26 cellular contexts compared by ENCODE assay signal in genomic region chr12:88127855-88128254, GRCh38.
"Had no signal": no experiment of that assay in that cellular context is flagged by ENCODE, and none has a peak within 500 bp of the region (broad histone marks: within the 10 kb centered on the region; RNA-seq: fewer than 3 reads in every experiment).

No MANE protein-coding gene starts in this region.

- H3K27me3 ChIP-seq: colonic mucosa, dorsolateral prefrontal cortex, esophagus muscularis mucosa, esophagus squamous epithelium, foreskin keratinocyte, gastrocnemius medialis, gastroesophageal sphincter, heart left ventricle, heart right ventricle had no signal

- DNase-seq: colonic mucosa; cortex of kidney; dermis blood vessel endothelial cell; dorsolateral prefrontal cortex; effector CD4-positive, alpha-beta T cell; effector CD8-positive, alpha-beta T cell; effector memory CD4-positive, alpha-beta T cell; effector memory CD8-positive, alpha-beta T cell; endodermal cell; erythroblast; esophagus squamous epithelium; foreskin fibroblast; foreskin keratinocyte; foreskin melanocyte; gastrocnemius medialis; glutamatergic neuron; head of caudate nucleus; heart left ventricle; heart right ventricle had no signal

- H3K27ac ChIP-seq: colonic mucosa, coronary artery, dorsolateral prefrontal cortex, epithelial cell of prostate, esophagus muscularis mucosa, esophagus squamous epithelium, foreskin keratinocyte, gastrocnemius medialis, gastroesophageal sphincter, heart left ventricle, heart right ventricle had no signal

- H3K4me1 ChIP-seq: colonic mucosa, esophagus muscularis mucosa, esophagus squamous epithelium, foreskin keratinocyte, gastroesophageal sphincter, heart left ventricle, heart right ventricle had no signal

- H3K4me3 ChIP-seq: colonic mucosa, coronary artery, dorsolateral prefrontal cortex, esophagus muscularis mucosa, esophagus squamous epithelium, gastrocnemius medialis, gastroesophageal sphincter, heart left ventricle, heart right ventricle had no signal

- H3K9me3 ChIP-seq: colonic mucosa, esophagus muscularis mucosa, esophagus squamous epithelium, gastrocnemius medialis, gastroesophageal sphincter, heart left ventricle, heart right ventricle had no signal

- FAIRE-seq: endometrium, endothelial cell of umbilical vein had no signal

- ATAC-seq: effector memory CD8-positive, alpha-beta T cell; esophagus mucosa; foreskin keratinocyte; gastrocnemius medialis; gastroesophageal sphincter; heart left ventricle; heart right ventricle had no signal

- H3K36me3 ChIP-seq: colonic mucosa had no signal
